Comparison of ENCODE assay signal across 19 cellular contexts in genomic region chr12:132239796-132240668, GRCh38.
DNase-seq lines count a peak whose midpoint lies in the region; ATAC-seq, FAIRE-seq and TF ChIP-seq lines count a peak whose summit lies in the region.
"Had no signal": no experiment of that assay in that cellular context is flagged by ENCODE, and none has a peak within 500 bp of the region (broad histone marks: within the 10 kb centered on the region; RNA-seq: fewer than 3 reads in every experiment).

No MANE protein-coding gene starts in this region.

- intact Hi-C loops in left cardiac atrium (cut with DNase I): no loop called here
- intact Hi-C loops in heart right ventricle (cut with DNase I): no loop called here
- intact Hi-C loops in aorta (cut with DNase I): no loop called here

- DNase-seq in left cardiac atrium (peak; percentile 17), heart right ventricle (no peak), SK-N-MC (ENCODE audit: low read depth, low spot score) (no peak), memory B cell (ENCODE audit: low spot score in 2 of 2) (no peak), aorta (peak; percentile 40 to 57), RCC 7860 (ENCODE audit: low spot score) (no peak), NCI-H1105 treated with DMSO at 0.1 percent for 48 hours (lab: John Stamatoyannopoulos, UW) (no peak)
- DNase-seq in activated naive CD4-positive, alpha-beta T cell treated with anti-CD3 and anti-CD28 coated beads, Interleukin-2, amount 50 U/mL, for 72 hours (ENCODE audit: low spot score in 2 of 2): no peak
- DNase-seq: Karpas-422, NCI-H1417, NCI-H1694 treated with DMSO at 0.1 percent for 48 hours, NCI-H446 treated with DMSO at 0.1 percent for 48 hours, NCI-H69 had no signal

- no peak overlapping the region for H3K4me3 Mint-ChIP-seq in memory B cell

- H3K4me1 Mint-ChIP-seq in memory B cell: peaks cover 18% of the 10 kb centered on the region

- no peak for FAIRE-seq in RCC 7860 (lab: Jason Lieb, UNC)
- FAIRE-seq: GM19239, H1 had no signal

- no peaks in the 10 kb centered on the region for H3K27me3 Mint-ChIP-seq in memory B cell

- H3K9me3 ChIP-seq in heart right ventricle (no peaks in the 10 kb centered on the region), SK-N-MC (ENCODE audit: low read depth, low read length) (no peaks in the 10 kb centered on the region), aorta (ENCODE audit: control insufficient read depth, low read length) (no peaks in the 10 kb centered on the region)
- H3K9me3 ChIP-seq: SJSA1 had no signal

- peak overlapping the region; percentile 35 for H3K27ac Mint-ChIP-seq in memory B cell
- H3K27ac Mint-ChIP-seq in activated naive CD4-positive, alpha-beta T cell treated with anti-CD3 and anti-CD28 coated beads, Interleukin-2, amount 50 U/mL, for 72 hours: peak overlapping the region in 1 of 2 donors; percentile 28

- H3K27me3 ChIP-seq in heart right ventricle: peaks cover 0 to 10% (median 0%) of the 10 kb centered on the region in 7 donors
- H3K27me3 ChIP-seq in aorta (ENCODE audit: control insufficient read depth in 1 of 2, insufficient read depth in 2 of 2, low read length in 1 of 2): no peaks in the 10 kb centered on the region
- H3K27me3 ChIP-seq: SJSA1 had no signal

- ATAC-seq in left cardiac atrium (no peak), heart right ventricle (no peak), memory B cell (ENCODE audit: low read depth) (no peak), aorta (ENCODE audit: low FRiP score) (no peak)
- ATAC-seq in activated naive CD4-positive, alpha-beta T cell treated with anti-CD3 and anti-CD28 coated beads, Interleukin-2, amount 50 U/mL, for 72 hours: no peak
- ATAC-seq: HCT116 had no signal

- H3K4me3 ChIP-seq in heart right ventricle (no peak overlapping the region), SK-N-MC (peak overlapping the region; percentile 58), aorta (ENCODE audit: low read length in 2 of 2) (no peak overlapping the region)
- H3K4me3 ChIP-seq: SJSA1 had no signal

- no peaks in the 10 kb centered on the region for H3K36me3 Mint-ChIP-seq in memory B cell
- H3K36me3 Mint-ChIP-seq in activated naive CD4-positive, alpha-beta T cell treated with anti-CD3 and anti-CD28 coated beads, Interleukin-2, amount 50 U/mL, for 72 hours: no peaks in the 10 kb centered on the region

- H3K9ac ChIP-seq in SK-N-MC (ENCODE audit: insufficient read length): no peak overlapping the region

- TF ChIP-seq CTCF in heart right ventricle (IDR thresholded peaks at IDR 0.05): no peak

- H3K27ac ChIP-seq in heart right ventricle (no peak overlapping the region), SK-N-MC (peak overlapping the region; percentile 90), aorta (ENCODE audit: low read depth in 1 of 2, low read length in 2 of 2) (no peak overlapping the region)
- H3K27ac ChIP-seq: 22Rv1, C4-2B, SJSA1 had no signal

- H3K4me1 ChIP-seq in heart right ventricle (no peaks in the 10 kb centered on the region), aorta (ENCODE audit: control insufficient read depth in 1 of 2, insufficient read depth in 2 of 2, low read length in 2 of 2) (no peaks in the 10 kb centered on the region)
- H3K4me1 ChIP-seq: SJSA1 had no signal

- WGBS in heart right ventricle, 2 donors: 81 to 89% methylated on average over 32 of the region's 32 CpGs
- WGBS in aorta, 2 donors: 67 to 80% methylated on average over 24 to 32 of the region's 32 CpGs

- H3K9me3 Mint-ChIP-seq in memory B cell: peaks cover 3% of the 10 kb centered on the region
- H3K9me3 Mint-ChIP-seq in activated naive CD4-positive, alpha-beta T cell treated with anti-CD3 and anti-CD28 coated beads, Interleukin-2, amount 50 U/mL, for 72 hours: peaks cover 0 to 8% of the 10 kb centered on the region in 2 donors

- H3K36me3 ChIP-seq in heart right ventricle: no peaks in the 10 kb centered on the region
- H3K36me3 ChIP-seq in SK-N-MC (ENCODE audit: insufficient read depth, low read length): no peaks in the 10 kb centered on the region
- H3K36me3 ChIP-seq in aorta (ENCODE audit: control insufficient read depth in 1 of 2, insufficient read depth in 2 of 2, low read length in 1 of 2): no peaks in the 10 kb centered on the region
- H3K36me3 ChIP-seq: SJSA1 had no signal

Comparison
In these comparisons a context has a peak if more than half of its experiments do, and no peak if none do; other contexts are left out.
1. DNase-seq: peak in left cardiac atrium (single experiment) and aorta (2 of 2); none in heart right ventricle (0 of 2), SK-N-MC (single experiment), memory B cell (0 of 2), RCC 7860 (single experiment), NCI-H1105 treated with DMSO at 0.1 percent for 48 hours (single experiment) and activated naive CD4-positive, alpha-beta T cell treated with anti-CD3 and anti-CD28 coated beads, Interleukin-2, amount 50 U/mL, for 72 hours (0 of 2).